8 cellular contexts compared by ENCODE assay signal in genomic region chr19:53520163-53520546, GRCh38. TPM values are rescaled to one million over a fixed set of nuclear protein-coding genes. Genes with fewer than 3 reads are reported as not detected.
DNase-seq lines count a peak whose midpoint lies in the region; ATAC-seq and TF ChIP-seq lines count a peak whose summit lies in the region.

No MANE protein-coding gene starts in this region.

- H3K4me3 Mint-ChIP-seq in T-helper 1 cell treated with Interleukin-12 subunit alpha and Interleukin-12 subunit beta and Interleukin-4 antibody, amounts not matched to agents 30 μg/mL and 1 μg/mL, for 36 hours = peak overlapping the region; percentile 99
- H3K4me3 Mint-ChIP-seq in activated naive CD8-positive, alpha-beta T cell treated with anti-CD3 and anti-CD28 coated beads, Interleukin-2, amount 50 U/mL, for 24 hours = peak overlapping the region; percentile 100

- H3K36me3 ChIP-seq in kidney epithelial cell (ENCODE audit: control insufficient read depth, insufficient read depth, low read length) (no peaks in the 10 kb centered on the region), stomach smooth muscle (ENCODE audit: control insufficient read depth in 2 of 2, insufficient read depth in 2 of 2, low read length in 2 of 2) (no peaks in the 10 kb centered on the region)

- H3K4me1 ChIP-seq in stomach smooth muscle (ENCODE audit: control insufficient read depth, insufficient read depth, low read length) = peaks cover 13% of the 10 kb centered on the region

- ATAC-seq in activated naive CD8-positive, alpha-beta T cell treated with anti-CD3 and anti-CD28 coated beads, Interleukin-2, amount 50 U/mL, for 24 hours = no peak
- no peak for ATAC-seq in GM19351 (IDR thresholded peaks at IDR 0.05; ENCODE audit: unreplicated experiment)

- H3K9ac ChIP-seq in stomach smooth muscle (ENCODE audit: low read length in 2 of 2) = peak overlapping the region in 1 of 2 donors; percentile 60

- TF ChIP-seq CTCF in kidney epithelial cell (IDR thresholded peaks at IDR 0.05; ENCODE audit: insufficient read depth, low read length, poor library complexity, severe bottlenecking) = no peak
- no peak for TF ChIP-seq CTCF in GM10266 (IDR thresholded peaks at IDR 0.05; ENCODE audit: control insufficient read depth, insufficient read depth, low read depth, missing control alignments)

- no peak for DNase-seq in T-helper 1 cell
- DNase-seq in activated naive CD8-positive, alpha-beta T cell treated with anti-CD3 and anti-CD28 coated beads, Interleukin-2, amount 50 U/mL, for 24 hours = no peak
- DNase-seq in kidney epithelial cell (ENCODE audit: low read depth) = no peak
- DNase-seq in GM10266 (ENCODE audit: extremely low spot score) = no peak
- no peak for DNase-seq in activated CD8-positive, alpha-beta memory T cell treated with anti-CD3 and anti-CD28 coated beads, Interleukin-2, amount 50 U/mL, for 4 hours

- no peaks in the 10 kb centered on the region for H3K27me3 ChIP-seq in kidney epithelial cell (ENCODE audit: control insufficient read depth, insufficient read depth, low read length)
- no peaks in the 10 kb centered on the region for H3K27me3 ChIP-seq in stomach smooth muscle (ENCODE audit: control insufficient read depth in 1 of 2, insufficient read depth in 2 of 2, low read length in 2 of 2)

- H3K4me1 Mint-ChIP-seq in T-helper 1 cell treated with Interleukin-12 subunit alpha and Interleukin-12 subunit beta and Interleukin-4 antibody, amounts not matched to agents 30 μg/mL and 1 μg/mL, for 36 hours (ENCODE audit: low read depth) = peaks cover 16% of the 10 kb centered on the region
- peaks cover 18% of the 10 kb centered on the region for H3K4me1 Mint-ChIP-seq in activated naive CD8-positive, alpha-beta T cell treated with anti-CD3 and anti-CD28 coated beads, Interleukin-2, amount 50 U/mL, for 24 hours

- peak overlapping the region; percentile 34 for H3K4me3 ChIP-seq in kidney epithelial cell (ENCODE audit: low read depth, low read length)
- peak overlapping the region; percentile 80 to 84 for H3K4me3 ChIP-seq in stomach smooth muscle (ENCODE audit: low read length in 2 of 2)

- H3K9me3 Mint-ChIP-seq in T-helper 1 cell treated with Interleukin-12 subunit alpha and Interleukin-12 subunit beta and Interleukin-4 antibody, amounts not matched to agents 30 μg/mL and 1 μg/mL, for 36 hours = peaks cover 25% of the 10 kb centered on the region
- H3K9me3 Mint-ChIP-seq in activated naive CD8-positive, alpha-beta T cell treated with anti-CD3 and anti-CD28 coated beads, Interleukin-2, amount 50 U/mL, for 24 hours = peaks cover 39% of the 10 kb centered on the region

- peak overlapping the region; percentile 91 for H3K27ac Mint-ChIP-seq in T-helper 1 cell treated with Interleukin-12 subunit alpha and Interleukin-12 subunit beta and Interleukin-4 antibody, amounts not matched to agents 30 μg/mL and 1 μg/mL, for 36 hours
- H3K27ac Mint-ChIP-seq in activated naive CD8-positive, alpha-beta T cell treated with anti-CD3 and anti-CD28 coated beads, Interleukin-2, amount 50 U/mL, for 24 hours = no peak overlapping the region

- no peaks in the 10 kb centered on the region for H3K9me3 ChIP-seq in stomach smooth muscle (ENCODE audit: control insufficient read depth in 2 of 2, low read length in 2 of 2)

- H3K27me3 Mint-ChIP-seq in T-helper 1 cell treated with Interleukin-12 subunit alpha and Interleukin-12 subunit beta and Interleukin-4 antibody, amounts not matched to agents 30 μg/mL and 1 μg/mL, for 36 hours (ENCODE audit: low read depth) = no peaks in the 10 kb centered on the region
- no peaks in the 10 kb centered on the region for H3K27me3 Mint-ChIP-seq in activated naive CD8-positive, alpha-beta T cell treated with anti-CD3 and anti-CD28 coated beads, Interleukin-2, amount 50 U/mL, for 24 hours

- peak overlapping the region; percentile 92 for H3K27ac ChIP-seq in stomach smooth muscle (ENCODE audit: low read length)

- H3K36me3 Mint-ChIP-seq in T-helper 1 cell treated with Interleukin-12 subunit alpha and Interleukin-12 subunit beta and Interleukin-4 antibody, amounts not matched to agents 30 μg/mL and 1 μg/mL, for 36 hours (ENCODE audit: low read depth) = peaks cover 22% of the 10 kb centered on the region
- peaks cover 38% of the 10 kb centered on the region for H3K36me3 Mint-ChIP-seq in activated naive CD8-positive, alpha-beta T cell treated with anti-CD3 and anti-CD28 coated beads, Interleukin-2, amount 50 U/mL, for 24 hours (ENCODE audit: low read depth)

RNA-seq across cellular contexts. Expression of gene ZNF331, which starts 17.8 kb away (rescaled TPM):
- 4.2 and 5.8 TPM in 2 replicates for total RNA-seq in kidney epithelial cell

RNA-seq across cellular contexts. Expression of gene ZNF813, which starts 52.6 kb away (rescaled TPM):
- 2.9 and 3.9 TPM in 2 replicates for total RNA-seq in kidney epithelial cell
